ENCODE assay signal across 10 cellular contexts in the genomic region with DNA sequence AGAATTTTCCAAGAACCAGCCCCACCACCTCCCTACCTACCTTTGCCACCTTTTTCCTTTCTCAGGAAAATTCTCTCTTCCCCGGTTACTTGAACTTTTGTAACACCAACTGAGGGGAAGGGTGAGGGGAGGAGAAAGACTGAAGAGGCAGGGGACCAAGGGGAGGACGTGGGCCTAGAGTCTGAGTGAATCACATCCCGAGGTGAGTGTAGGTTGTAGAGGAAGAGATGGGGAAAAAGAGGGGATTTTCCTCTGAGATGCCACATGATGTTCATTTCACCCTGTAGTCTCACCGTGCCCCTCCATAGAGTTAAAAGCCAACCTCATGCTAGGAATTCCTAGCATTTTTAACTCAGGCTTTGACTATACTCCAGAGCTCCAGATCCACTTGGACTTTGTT.
A peak's percentile ranks its signal among the peaks of the same experiment; 100 is the strongest.
DNase-seq lines count a peak whose midpoint lies in the region; ATAC-seq, FAIRE-seq and TF ChIP-seq lines count a peak whose summit lies in the region.
"Had no signal": no experiment of that assay in that cellular context is flagged by ENCODE, and none has a peak within 500 bp of the region (broad histone marks: within the 10 kb centered on the region; RNA-seq: fewer than 3 reads in every experiment).

No MANE protein-coding gene starts in this region.

- no peaks in the 10 kb centered on the region for H3K79me2 ChIP-seq in smooth muscle cell (ENCODE audit: low read depth)

- peak; percentile 44 for DNase-seq in activated naive CD4-positive, alpha-beta T cell treated with Interleukin-2 at 50 U/mL for 16 hours
- DNase-seq in activated naive CD4-positive, alpha-beta T cell treated with anti-CD3 and anti-CD28 coated beads, Interleukin-2, amount 50 U/mL, for 16 hours, result no peak
- no peak for DNase-seq in activated B cell treated with CpG ODN at 0.5 μM for 24 hours
- DNase-seq in central memory CD8-positive, alpha-beta T cell (ENCODE audit: low spot score in 2 of 2), result no peak
- no peak for DNase-seq in stimulated activated naive B cell treated with anti-CD40 and anti-IgM and Interleukin-4, amounts not matched to agents 10 μg/mL and 1 μg/mL and 100 μg/mL, for 72 hours
- DNase-seq in smooth muscle cell (lab: John Stamatoyannopoulos, UW; ENCODE audit: unreplicated experiment), result no peak
- DNase-seq in pancreas, result no peak
- no peak for DNase-seq in NCI-H82 treated with DMSO at 0.1 percent for 48 hours (lab: John Stamatoyannopoulos, UW; ENCODE audit: unreplicated experiment)
- DNase-seq: cortex of kidney, PC-3 had no signal

- POLR2A ChIA-PET in activated B cell treated with CpG ODN at 0.5 μM for 24 hours (lab: Charles Lee), result interaction anchor here (0.6 to 7.3 kb wide), 12 partner anchors 10 to 314 kb away, joined by 3 to 83 read pairs (median 4); a partner anchor contains a TSS

- peaks cover 27% of the 10 kb centered on the region for H3K36me3 Mint-ChIP-seq in activated B cell treated with CpG ODN at 0.5 μM for 24 hours (ENCODE audit: low read depth)
- peaks cover 9% of the 10 kb centered on the region for H3K36me3 Mint-ChIP-seq in central memory CD8-positive, alpha-beta T cell (ENCODE audit: insufficient read depth)
- H3K36me3 Mint-ChIP-seq in stimulated activated naive B cell treated with anti-CD40 and anti-IgM and Interleukin-4, amounts not matched to agents 10 μg/mL and 1 μg/mL and 100 μg/mL, for 72 hours, result peaks cover 64 to 66% of the 10 kb centered on the region in 2 donors

- H3K4me3 ChIP-seq in smooth muscle cell (no peak overlapping the region), pancreas (no peak overlapping the region)

- H3K9me3 Mint-ChIP-seq in activated B cell treated with CpG ODN at 0.5 μM for 24 hours, result peaks cover 15% of the 10 kb centered on the region
- peaks cover 4% of the 10 kb centered on the region for H3K9me3 Mint-ChIP-seq in central memory CD8-positive, alpha-beta T cell
- peaks cover 18 to 22% of the 10 kb centered on the region in 2 donors for H3K9me3 Mint-ChIP-seq in stimulated activated naive B cell treated with anti-CD40 and anti-IgM and Interleukin-4, amounts not matched to agents 10 μg/mL and 1 μg/mL and 100 μg/mL, for 72 hours

- H3K9ac ChIP-seq in smooth muscle cell (ENCODE audit: low read depth), result no peak overlapping the region

- CTCF ChIA-PET in activated B cell treated with CpG ODN at 0.5 μM for 24 hours (lab: Charles Lee), result interaction anchor here (1.7 kb wide), 1 partner anchor 362 kb away, joined by 3 read pairs; no protein-coding TSS in a partner anchor

- intact Hi-C loops in activated B cell treated with CpG ODN at 0.5 μM for 24 hours (cut with micrococcal nuclease) (loop anchor here (10.0 kb wide), 2 partner anchors 1009 to 1399 kb away; a partner anchor contains a TSS), pancreas (cut with DNase I) (no loop called here)

- no peaks in the 10 kb centered on the region for H3F3A ChIP-seq in smooth muscle cell (ENCODE audit: low read depth)

- H3K9me3 ChIP-seq in smooth muscle cell (replicated peaks; ENCODE audit: low read depth) (no peaks in the 10 kb centered on the region), pancreas (no peaks in the 10 kb centered on the region)

- H3K27ac ChIP-seq in smooth muscle cell (ENCODE audit: low read depth), result no peak overlapping the region
- H3K27ac ChIP-seq in pancreas, result no peak overlapping the region

- FAIRE-seq in pancreas (lab: Jason Lieb, UNC), result no peak

- no peak for TF ChIP-seq CTCF in activated B cell treated with CpG ODN at 0.5 μM for 24 hours (IDR thresholded peaks at IDR 0.05)
- no peak for TF ChIP-seq CTCF in smooth muscle cell (IDR thresholded peaks at IDR 0.05; ENCODE audit: borderline replicate concordance, insufficient read depth, poor library complexity, severe bottlenecking)
- TF ChIP-seq CTCF in pancreas (IDR thresholded peaks at IDR 0.05), result no peak

- 85% methylated on average over 4 of the region's 4 CpGs for WGBS in smooth muscle cell (ENCODE audit: low lambda C conversion rate)
- 73 to 75% methylated on average over 4 of the region's 4 CpGs for WGBS in pancreas, 2 donors

- H3K27ac Mint-ChIP-seq in activated B cell treated with CpG ODN at 0.5 μM for 24 hours, result peak overlapping the region; percentile 100
- peak overlapping the region; percentile 99 for H3K27ac Mint-ChIP-seq in central memory CD8-positive, alpha-beta T cell (ENCODE audit: low read depth)
- H3K27ac Mint-ChIP-seq in stimulated activated naive B cell treated with anti-CD40 and anti-IgM and Interleukin-4, amounts not matched to agents 10 μg/mL and 1 μg/mL and 100 μg/mL, for 72 hours, result peak overlapping the region; percentile 95

- peak overlapping the region; percentile 66 for H3K4me3 Mint-ChIP-seq in activated B cell treated with CpG ODN at 0.5 μM for 24 hours
- H3K4me3 Mint-ChIP-seq in central memory CD8-positive, alpha-beta T cell, result peak overlapping the region; percentile 64
- H3K4me3 Mint-ChIP-seq in stimulated activated naive B cell treated with anti-CD40 and anti-IgM and Interleukin-4, amounts not matched to agents 10 μg/mL and 1 μg/mL and 100 μg/mL, for 72 hours, result peak overlapping the region; percentile 32 to 36

- H3K4me1 ChIP-seq in smooth muscle cell (ENCODE audit: low read depth), result no peaks in the 10 kb centered on the region
- H3K4me1 ChIP-seq in pancreas, result no peaks in the 10 kb centered on the region

- H2AFZ ChIP-seq in smooth muscle cell (ENCODE audit: low read depth), result no peak overlapping the region

- no peaks in the 10 kb centered on the region for H4K20me1 ChIP-seq in smooth muscle cell (ENCODE audit: low read depth)

- H3K27me3 ChIP-seq in smooth muscle cell (ENCODE audit: low read depth), result no peaks in the 10 kb centered on the region
- no peaks in the 10 kb centered on the region for H3K27me3 ChIP-seq in pancreas

- H3K36me3 ChIP-seq in smooth muscle cell (ENCODE audit: low read depth), result peaks cover 5% of the 10 kb centered on the region
- no peaks in the 10 kb centered on the region for H3K36me3 ChIP-seq in pancreas

- no peaks in the 10 kb centered on the region for H3K27me3 Mint-ChIP-seq in activated B cell treated with CpG ODN at 0.5 μM for 24 hours
- H3K27me3 Mint-ChIP-seq in central memory CD8-positive, alpha-beta T cell, result no peaks in the 10 kb centered on the region
- no peaks in the 10 kb centered on the region for H3K27me3 Mint-ChIP-seq in stimulated activated naive B cell treated with anti-CD40 and anti-IgM and Interleukin-4, amounts not matched to agents 10 μg/mL and 1 μg/mL and 100 μg/mL, for 72 hours

- ATAC-seq in activated B cell treated with CpG ODN at 0.5 μM for 24 hours (ENCODE audit: low read depth) (no peak), pancreas (no peak)
- ATAC-seq in central memory CD8-positive, alpha-beta T cell (replicated peaks; ENCODE audit: extremely low read depth, poor library complexity, severe bottlenecking), result no peak
- peak in 1 of 2 donors; percentile 10 for ATAC-seq in stimulated activated naive B cell treated with anti-CD40 and anti-IgM and Interleukin-4, amounts not matched to agents 10 μg/mL and 1 μg/mL and 100 μg/mL, for 72 hours (replicated peaks)
- ATAC-seq: PC-3 had no signal

- H3K4me2 ChIP-seq in smooth muscle cell, result no peak overlapping the region

- H3K4me1 Mint-ChIP-seq in activated B cell treated with CpG ODN at 0.5 μM for 24 hours, result peaks cover 92% of the 10 kb centered on the region
- H3K4me1 Mint-ChIP-seq in central memory CD8-positive, alpha-beta T cell, result peaks cover 69% of the 10 kb centered on the region
- peaks cover 50 to 95% of the 10 kb centered on the region in 2 donors for H3K4me1 Mint-ChIP-seq in stimulated activated naive B cell treated with anti-CD40 and anti-IgM and Interleukin-4, amounts not matched to agents 10 μg/mL and 1 μg/mL and 100 μg/mL, for 72 hours
